In the genomic region with DNA sequence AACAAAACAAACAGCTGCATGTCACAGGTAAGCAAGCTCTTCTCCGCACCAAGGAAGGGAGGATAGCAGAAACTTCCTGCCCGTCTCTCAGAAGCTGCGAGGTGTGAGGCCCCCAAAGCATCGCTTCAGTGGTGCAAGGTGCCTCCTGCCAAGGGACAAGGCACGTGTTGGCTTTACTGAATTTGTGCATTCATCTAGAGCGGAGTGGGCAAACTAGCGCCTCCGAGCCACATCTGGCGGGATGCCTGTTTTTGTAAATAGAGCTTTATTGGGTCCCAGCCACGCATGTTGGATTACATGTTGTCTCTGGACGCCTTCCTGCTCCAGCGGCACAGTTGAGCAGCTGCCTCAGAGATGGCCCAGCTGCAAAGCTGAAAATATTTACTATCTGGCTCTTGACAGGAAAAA, we compare ENCODE assay signal across 10 cellular contexts. TPM values are rescaled to one million over a fixed set of nuclear protein-coding genes. Genes with fewer than 3 reads are reported as not detected.
DNase-seq lines count a peak whose midpoint lies in the region; ATAC-seq and TF ChIP-seq lines count a peak whose summit lies in the region.
"Had no signal": no experiment of that assay in that cellular context is flagged by ENCODE, and none has a peak within 500 bp of the region (broad histone marks: within the 10 kb centered on the region; RNA-seq: fewer than 3 reads in every experiment).

No MANE protein-coding gene starts in this region.

- RAD21 ChIA-PET in HCT116 (lab: Charles Lee; ENCODE audit: low non-redundant PET in 1 of 2, low total read pairs in 2 of 2, uncharacterized antibody in 2 of 2, unreplicated experiment in 2 of 2): no interaction called here

- no peaks in the 10 kb centered on the region for H3K9me3 Mint-ChIP-seq in activated CD4-positive, alpha-beta memory T cell treated with anti-CD3 and anti-CD28 coated beads, Interleukin-2, amount 10 ng/mL, durations not matched to agents 7 days and 5 days

- H3K36me3 ChIP-seq in HCT116 (ENCODE audit: control insufficient read depth in 1 of 2, insufficient read depth in 2 of 2, low read length in 2 of 2) (no peaks in the 10 kb centered on the region), testis (ENCODE audit: low read depth, missing control alignments) (no peaks in the 10 kb centered on the region), esophagus squamous epithelium (no peaks in the 10 kb centered on the region)

- no peaks in the 10 kb centered on the region for H3K9me3 ChIP-seq in HCT116 (ENCODE audit: control insufficient read depth in 1 of 2, insufficient read depth in 1 of 2, low read depth in 1 of 2, low read length in 2 of 2)
- no peaks in the 10 kb centered on the region for H3K9me3 ChIP-seq in right cardiac atrium (ENCODE audit: control insufficient read depth, low read length)
- no peaks in the 10 kb centered on the region for H3K9me3 ChIP-seq in testis
- no peaks in the 10 kb centered on the region for H3K9me3 ChIP-seq in esophagus squamous epithelium

- peaks cover 6% of the 10 kb centered on the region for H3K4me1 Mint-ChIP-seq in activated CD4-positive, alpha-beta memory T cell treated with anti-CD3 and anti-CD28 coated beads, Interleukin-2, amount 10 ng/mL, durations not matched to agents 7 days and 5 days

- H3K4me2 ChIP-seq in HCT116 (ENCODE audit: low read length): peak overlapping the region; percentile 57; the same call in 1 of the 2 replicates

- H4K20me1 ChIP-seq in HCT116 (ENCODE audit: insufficient read depth): no peaks in the 10 kb centered on the region

- H3K9ac ChIP-seq in HCT116 (ENCODE audit: low read length): no peak overlapping the region

- CTCF ChIA-PET in HCT116 (lab: Charles Lee): interaction anchor here (2.1 kb wide), 1 partner anchor 31 kb away, joined by 11 read pairs; no protein-coding TSS in a partner anchor
- CTCF ChIA-PET in activated CD4-positive, alpha-beta memory T cell treated with anti-CD3 and anti-CD28 coated beads, Interleukin-2, amount 10 ng/mL, durations not matched to agents 7 days and 5 days (lab: Charles Lee): interaction anchor here (0.8 to 2.5 kb wide), 2 partner anchors 21 to 30 kb away, joined by 3 to 13 read pairs; no protein-coding TSS in a partner anchor

- BruUV-seq in HCT116 (replicated peaks; lab: Mats Ljungman, UMichigan): no TSS peak

- 54% methylated on average over 12 of the region's 12 CpGs for WGBS in right cardiac atrium
- 38 to 53% methylated on average over 9 to 12 of the region's 12 CpGs for WGBS in testis, 2 donors
- WGBS in esophagus squamous epithelium, 2 donors: 30 to 43% methylated on average over 9 to 11 of the region's 12 CpGs

- no peaks in the 10 kb centered on the region for H3K79me2 ChIP-seq in HCT116 (ENCODE audit: insufficient read depth, low read length)

- TF ChIP-seq CTCF in HCT116 (IDR thresholded peaks at IDR 0.05 in 2 of 3, conservative IDR thresholded peaks at IDR 0.05 in 1 of 3; ENCODE audit: borderline replicate concordance in 1 of 3, insufficient read depth in 1 of 3, low read depth in 2 of 3, low read length in 2 of 3) (no peak), testis (IDR thresholded peaks at IDR 0.05) (no peak), esophagus squamous epithelium (IDR thresholded peaks at IDR 0.05) (no peak)

- H3K27ac Mint-ChIP-seq in activated CD4-positive, alpha-beta memory T cell treated with anti-CD3 and anti-CD28 coated beads, Interleukin-2, amount 10 ng/mL, durations not matched to agents 7 days and 5 days: no peak overlapping the region
- H3K27ac Mint-ChIP-seq: activated naive CD8-positive, alpha-beta T cell had no signal

- H3K4me1 ChIP-seq in HCT116 (ENCODE audit: control insufficient read depth in 1 of 2, insufficient read depth in 2 of 2, low read length in 2 of 2) (peaks cover 12 to 18% of the 10 kb centered on the region in 2 experiments), right cardiac atrium (ENCODE audit: control insufficient read depth, insufficient read depth, low read length) (peaks cover 2% of the 10 kb centered on the region), testis (no peaks in the 10 kb centered on the region), esophagus squamous epithelium (peaks cover 0 to 18% (median 4%) of the 10 kb centered on the region in 3 donors)

- H3K27ac ChIP-seq in HCT116 (ENCODE audit: low read depth, low read length) (no peak overlapping the region), right cardiac atrium (ENCODE audit: low read length) (no peak overlapping the region), testis (no peak overlapping the region), esophagus squamous epithelium (peak overlapping the region in 2 of 4 donors; percentile 42 to 68)
- H3K27ac ChIP-seq: HL-60 had no signal

- no peaks in the 10 kb centered on the region for H3K36me3 Mint-ChIP-seq in activated CD4-positive, alpha-beta memory T cell treated with anti-CD3 and anti-CD28 coated beads, Interleukin-2, amount 10 ng/mL, durations not matched to agents 7 days and 5 days (ENCODE audit: low read depth)

- POLR2A ChIA-PET in HCT116 (lab: Charles Lee): no interaction called here
- POLR2A ChIA-PET in activated CD4-positive, alpha-beta memory T cell treated with anti-CD3 and anti-CD28 coated beads, Interleukin-2, amount 10 ng/mL, durations not matched to agents 7 days and 5 days (lab: Charles Lee): interaction anchor here (1.1 to 1.8 kb wide), 2 partner anchors 28 to 30 kb away, joined by 4 to 10 read pairs; partner anchors contain the start of gene PHYH

- peak overlapping the region; percentile 16 for H2AFZ ChIP-seq in HCT116 (ENCODE audit: low read depth, low read length, poor library complexity, severe bottlenecking)

- H3K4me3 ChIP-seq in HCT116 (replicated peaks in 1 of 2; ENCODE audit: low read depth in 1 of 2, low read length in 2 of 2) (no peak overlapping the region), right cardiac atrium (ENCODE audit: low read length) (peak overlapping the region; percentile 2), testis (no peak overlapping the region), esophagus squamous epithelium (peak overlapping the region in 2 of 4 donors; percentile 15 to 43)

- ATAC-seq in HCT116 (no peak), right cardiac atrium (peak; percentile 58 to 80)

- no peaks in the 10 kb centered on the region for H3K27me3 Mint-ChIP-seq in activated CD4-positive, alpha-beta memory T cell treated with anti-CD3 and anti-CD28 coated beads, Interleukin-2, amount 10 ng/mL, durations not matched to agents 7 days and 5 days
- H3K27me3 Mint-ChIP-seq: activated naive CD8-positive, alpha-beta T cell had no signal

- TF ChIP-seq POLR2A in HCT116 (IDR thresholded peaks at IDR 0.05; ENCODE audit: borderline replicate concordance, extremely low read depth, insufficient read depth, insufficient read length) (no peak), testis (IDR thresholded peaks at IDR 0.05) (no peak), esophagus squamous epithelium (IDR thresholded peaks at IDR 0.05) (no peak)

- no peak overlapping the region for H3K4me3 Mint-ChIP-seq in activated CD4-positive, alpha-beta memory T cell treated with anti-CD3 and anti-CD28 coated beads, Interleukin-2, amount 10 ng/mL, durations not matched to agents 7 days and 5 days
- H3K4me3 Mint-ChIP-seq: activated naive CD8-positive, alpha-beta T cell had no signal

- no peak for TF ChIP-seq RAD21 in HCT116 (IDR thresholded peaks at IDR 0.05; ENCODE audit: low read depth)

- H3K27me3 ChIP-seq in HCT116 (ENCODE audit: insufficient read depth, low read length): no peaks in the 10 kb centered on the region
- no peaks in the 10 kb centered on the region for H3K27me3 ChIP-seq in right cardiac atrium (ENCODE audit: control insufficient read depth, insufficient read depth)
- no peaks in the 10 kb centered on the region for H3K27me3 ChIP-seq in testis
- no peaks in the 10 kb centered on the region for H3K27me3 ChIP-seq in esophagus squamous epithelium

- intact Hi-C loops in HCT116 (cut with micrococcal nuclease): no loop called here
- intact Hi-C loops in right cardiac atrium (cut with DNase I): no loop called here
- intact Hi-C loops in testis (cut with DNase I; ENCODE audit: low total_unique reads): no loop called here
- intact Hi-C loops in esophagus squamous epithelium (cut with DNase I): no loop called here

- H3K9me2 ChIP-seq in HCT116 (ENCODE audit: insufficient read depth): no peaks in the 10 kb centered on the region

- DNase-seq in HCT116 (ENCODE audit: low read depth, low spot score) (no peak), RPMI8226 (peak; percentile 8), right cardiac atrium (peak; percentile 61 to 85 (median 83)), testis (peak; percentile 55), NCI-H226 (no peak), NOMO-1 treated with dmso at 0.1 percent for 144 hours (lab: John Stamatoyannopoulos, UW; ENCODE audit: unreplicated experiment) (no peak), esophagus squamous epithelium (lab: John Stamatoyannopoulos, UW) (no peak)
- DNase-seq in activated CD4-positive, alpha-beta memory T cell treated with anti-CD3 and anti-CD28 coated beads, Interleukin-2, amount 10 ng/mL, durations not matched to agents 7 days and 5 days: no peak

TF ChIP-seq in HCT116, 20 proteins besides CTCF, POLR2A, EP300 and RAD21 (continues in another document):
- TF ChIP-seq SRF (IDR thresholded peaks at IDR 0.05; ENCODE audit: low read depth): no peak
- no peak for TF ChIP-seq SP1 (IDR thresholded peaks at IDR 0.05; ENCODE audit: low read depth)
- no peak for TF ChIP-seq FOSL1 (IDR thresholded peaks at IDR 0.05; ENCODE audit: low read depth)
- no peak for TF ChIP-seq EGR1 (IDR thresholded peaks at IDR 0.05; ENCODE audit: low read depth)
- no peak for TF ChIP-seq SIN3A (IDR thresholded peaks at IDR 0.05; ENCODE audit: low read depth)
- TF ChIP-seq MAX (IDR thresholded peaks at IDR 0.05): no peak
- TF ChIP-seq JUND (IDR thresholded peaks at IDR 0.05): no peak
- TF ChIP-seq EZH2 (IDR thresholded peaks at IDR 0.05): no peak

RNA-seq across cellular contexts. Expression of gene PHYH, which starts 27.7 kb away (rescaled TPM):
- total RNA-seq in HCT116 (2021; ENCODE audit: unreplicated experiment): 15.3 TPM
- polyA plus RNA-seq in HCT116 (2012): 9.1 and 12.2 TPM in 2 replicates
- total RNA-seq in right cardiac atrium: 10 to 100 TPM; 70.7 to 94.9 (median 88.9) TPM
- 138 TPM for polyA plus RNA-seq in right cardiac atrium
- 10 to 100 TPM; 27.2 to 33.1 TPM for total RNA-seq in testis
- 31.1 TPM for polyA plus RNA-seq in testis (ENCODE audit: insufficient read depth, low read depth, low replicate concordance)
- 10 to 100 TPM; 10.9 to 11.2 TPM for total RNA-seq in activated CD4-positive, alpha-beta memory T cell treated with anti-CD3 and anti-CD28 coated beads, Interleukin-2, amount 10 ng/mL, durations not matched to agents 7 days and 5 days
- total RNA-seq in esophagus squamous epithelium: 10 to 100 TPM in 1 of 4 donors, 1 to 10 TPM in 3; 4.1 to 14.2 (median 7.5) TPM

RNA-seq across cellular contexts. Expression of gene UCMA, which starts 38.0 kb away (rescaled TPM):
- not detected for total RNA-seq in HCT116 (2021; ENCODE audit: unreplicated experiment)
- polyA plus RNA-seq in HCT116 (2012): not detected in 2 replicates
- total RNA-seq in right cardiac atrium: not detected
- not detected for polyA plus RNA-seq in right cardiac atrium
- total RNA-seq in testis: under 1 TPM in 1 of 2 donors, not detected in 1; 0.43 TPM
- not detected for polyA plus RNA-seq in testis (ENCODE audit: insufficient read depth, low read depth, low replicate concordance)
- not detected for total RNA-seq in activated CD4-positive, alpha-beta memory T cell treated with anti-CD3 and anti-CD28 coated beads, Interleukin-2, amount 10 ng/mL, durations not matched to agents 7 days and 5 days
- not detected for total RNA-seq in esophagus squamous epithelium

Comparison
In these comparisons a context has a peak if more than half of its experiments do, and no peak if none do; other contexts are left out.
1. DNase-seq: peak in RPMI8226 (single experiment), right cardiac atrium (3 of 3) and testis (single experiment); none in HCT116 (single experiment), NCI-H226 (single experiment), activated CD4-positive, alpha-beta memory T cell treated with anti-CD3 and anti-CD28 coated beads, Interleukin-2, amount 10 ng/mL, durations not matched to agents 7 days and 5 days (single experiment), NOMO-1 treated with dmso at 0.1 percent for 144 hours (single experiment) and esophagus squamous epithelium (single experiment).